1 cellular context compared by ENCODE assay signal in the genomic region with DNA sequence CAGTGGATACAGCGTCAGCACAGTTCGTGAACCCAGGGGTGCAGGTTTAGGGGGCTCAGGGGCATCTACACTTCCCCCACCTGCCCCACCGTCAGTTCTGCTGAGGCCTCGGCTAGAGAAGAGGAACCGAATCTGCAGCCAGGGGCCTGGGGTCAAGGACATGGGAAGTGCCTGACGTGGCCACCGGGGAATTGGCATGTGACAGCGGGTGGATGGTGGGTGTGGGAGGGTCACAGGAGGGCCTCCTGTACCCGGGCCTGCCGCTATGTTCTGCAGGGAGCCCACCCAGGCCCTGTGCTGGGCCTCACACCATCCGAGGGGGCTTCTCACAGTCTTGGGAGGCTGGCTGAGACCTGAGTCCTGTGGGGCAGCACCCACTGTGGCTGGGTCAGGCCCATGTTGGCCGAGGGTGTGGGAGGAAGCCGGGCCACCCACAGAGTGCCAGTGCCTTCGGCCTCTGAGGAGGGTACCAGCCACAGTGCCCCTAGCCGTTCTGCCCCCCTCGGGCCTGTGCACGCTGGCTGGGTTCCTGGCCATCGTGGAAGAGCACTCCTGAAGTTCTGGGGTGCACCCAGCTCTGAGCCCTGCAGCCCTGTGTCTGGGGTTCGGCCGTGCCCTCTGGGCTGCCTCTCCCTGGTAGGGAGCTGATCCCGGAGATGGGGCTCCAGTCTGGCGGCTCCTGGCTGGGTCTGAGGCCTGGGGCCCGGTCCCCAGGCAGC.
TF ChIP-seq lines count a peak whose summit lies in the region.

No MANE protein-coding gene starts in this region.

TF ChIP-seq in HepG2, 621 proteins besides CTCF, POLR2A, EP300 and RAD21 (continued from another document and continues in another):
- TF ChIP-seq, protein P1, sequence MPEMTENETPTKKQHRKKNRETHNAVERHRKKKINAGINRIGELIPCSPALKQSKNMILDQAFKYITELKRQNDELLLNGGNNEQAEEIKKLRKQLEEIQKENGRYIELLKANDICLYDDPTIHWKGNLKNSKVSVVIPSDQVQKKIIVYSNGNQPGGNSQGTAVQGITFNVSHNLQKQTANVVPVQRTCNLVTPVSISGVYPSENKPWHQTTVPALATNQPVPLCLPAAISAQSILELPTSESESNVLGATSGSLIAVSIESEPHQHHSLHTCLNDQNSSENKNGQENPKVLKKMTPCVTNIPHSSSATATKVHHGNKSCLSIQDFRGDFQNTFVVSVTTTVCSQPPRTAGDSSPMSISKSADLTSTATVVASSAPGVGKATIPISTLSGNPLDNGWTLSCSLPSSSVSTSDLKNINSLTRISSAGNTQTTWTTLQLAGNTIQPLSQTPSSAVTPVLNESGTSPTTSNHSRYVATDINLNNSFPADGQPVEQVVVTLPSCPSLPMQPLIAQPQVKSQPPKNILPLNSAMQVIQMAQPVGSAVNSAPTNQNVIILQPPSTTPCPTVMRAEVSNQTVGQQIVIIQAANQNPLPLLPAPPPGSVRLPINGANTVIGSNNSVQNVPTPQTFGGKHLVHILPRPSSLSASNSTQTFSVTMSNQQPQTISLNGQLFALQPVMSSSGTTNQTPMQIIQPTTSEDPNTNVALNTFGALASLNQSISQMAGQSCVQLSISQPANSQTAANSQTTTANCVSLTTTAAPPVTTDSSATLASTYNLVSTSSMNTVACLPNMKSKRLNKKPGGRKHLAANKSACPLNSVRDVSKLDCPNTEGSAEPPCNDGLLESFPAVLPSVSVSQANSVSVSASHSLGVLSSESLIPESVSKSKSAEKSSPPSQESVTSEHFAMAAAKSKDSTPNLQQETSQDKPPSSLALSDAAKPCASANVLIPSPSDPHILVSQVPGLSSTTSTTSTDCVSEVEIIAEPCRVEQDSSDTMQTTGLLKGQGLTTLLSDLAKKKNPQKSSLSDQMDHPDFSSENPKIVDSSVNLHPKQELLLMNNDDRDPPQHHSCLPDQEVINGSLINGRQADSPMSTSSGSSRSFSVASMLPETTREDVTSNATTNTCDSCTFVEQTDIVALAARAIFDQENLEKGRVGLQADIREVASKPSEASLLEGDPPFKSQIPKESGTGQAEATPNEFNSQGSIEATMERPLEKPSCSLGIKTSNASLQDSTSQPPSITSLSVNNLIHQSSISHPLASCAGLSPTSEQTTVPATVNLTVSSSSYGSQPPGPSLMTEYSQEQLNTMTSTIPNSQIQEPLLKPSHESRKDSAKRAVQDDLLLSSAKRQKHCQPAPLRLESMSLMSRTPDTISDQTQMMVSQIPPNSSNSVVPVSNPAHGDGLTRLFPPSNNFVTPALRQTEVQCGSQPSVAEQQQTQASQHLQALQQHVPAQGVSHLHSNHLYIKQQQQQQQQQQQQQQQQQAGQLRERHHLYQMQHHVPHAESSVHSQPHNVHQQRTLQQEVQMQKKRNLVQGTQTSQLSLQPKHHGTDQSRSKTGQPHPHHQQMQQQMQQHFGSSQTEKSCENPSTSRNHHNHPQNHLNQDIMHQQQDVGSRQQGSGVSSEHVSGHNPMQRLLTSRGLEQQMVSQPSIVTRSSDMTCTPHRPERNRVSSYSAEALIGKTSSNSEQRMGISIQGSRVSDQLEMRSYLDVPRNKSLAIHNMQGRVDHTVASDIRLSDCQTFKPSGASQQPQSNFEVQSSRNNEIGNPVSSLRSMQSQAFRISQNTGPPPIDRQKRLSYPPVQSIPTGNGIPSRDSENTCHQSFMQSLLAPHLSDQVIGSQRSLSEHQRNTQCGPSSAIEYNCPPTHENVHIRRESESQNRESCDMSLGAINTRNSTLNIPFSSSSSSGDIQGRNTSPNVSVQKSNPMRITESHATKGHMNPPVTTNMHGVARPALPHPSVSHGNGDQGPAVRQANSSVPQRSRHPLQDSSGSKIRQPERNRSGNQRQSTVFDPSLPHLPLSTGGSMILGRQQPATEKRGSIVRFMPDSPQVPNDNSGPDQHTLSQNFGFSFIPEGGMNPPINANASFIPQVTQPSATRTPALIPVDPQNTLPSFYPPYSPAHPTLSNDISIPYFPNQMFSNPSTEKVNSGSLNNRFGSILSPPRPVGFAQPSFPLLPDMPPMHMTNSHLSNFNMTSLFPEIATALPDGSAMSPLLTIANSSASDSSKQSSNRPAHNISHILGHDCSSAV (CRISPR knock-in tag; IDR thresholded peaks at IDR 0.05; ENCODE audit: borderline replicate concordance): no peak
- TF ChIP-seq ADNP (CRISPR knock-in tag; IDR thresholded peaks at IDR 0.05) (no peak), ZNF124 (CRISPR knock-in tag; IDR thresholded peaks at IDR 0.05) (no peak), KDM4B (CRISPR knock-in tag; IDR thresholded peaks at IDR 0.05) (no peak), ZSCAN29 (CRISPR knock-in tag; conservative IDR thresholded peaks at IDR 0.05) (peak; percentile 56; the same call in 1 of the 2 replicates), JARID2 (CRISPR knock-in tag; IDR thresholded peaks at IDR 0.05; ENCODE audit: insufficient replicate concordance) (no peak), REPIN1 (CRISPR knock-in tag; IDR thresholded peaks at IDR 0.05; ENCODE audit: borderline replicate concordance, low read depth) (no peak), SNAI1 (CRISPR knock-in tag; IDR thresholded peaks at IDR 0.05; ENCODE audit: borderline replicate concordance) (no peak), CAMTA2 (CRISPR knock-in tag; IDR thresholded peaks at IDR 0.05; ENCODE audit: borderline replicate concordance) (no peak), CHD4 (IDR thresholded peaks at IDR 0.05; ENCODE audit: borderline replicate concordance, low read length) (no peak; the same call in 1 of the 2 replicates), ZBTB38 (CRISPR knock-in tag; IDR thresholded peaks at IDR 0.05) (0 out of 2 replicates have a peak, but pooled peaks have one; percentile 68), ZNF326 (CRISPR knock-in tag; IDR thresholded peaks at IDR 0.05; ENCODE audit: borderline replicate concordance) (no peak), ZMYM3 (CRISPR knock-in tag; IDR thresholded peaks at IDR 0.05) (no peak), ZNF781 (CRISPR knock-in tag; IDR thresholded peaks at IDR 0.05; ENCODE audit: borderline replicate concordance, not compliant biosample characterization) (no peak), ZNF660 (CRISPR knock-in tag; IDR thresholded peaks at IDR 0.05; ENCODE audit: borderline replicate concordance, low read depth) (no peak), ZNF773 (CRISPR knock-in tag; IDR thresholded peaks at IDR 0.05; ENCODE audit: borderline replicate concordance) (no peak), NR2F6 (IDR thresholded peaks at IDR 0.05) (peak; percentile 90), NR2F6 (CRISPR knock-in tag; IDR thresholded peaks at IDR 0.05) (peak; percentile 96), HIVEP1 (CRISPR knock-in tag; IDR thresholded peaks at IDR 0.05) (no peak), ZNF292 (CRISPR knock-in tag; IDR thresholded peaks at IDR 0.05; ENCODE audit: borderline replicate concordance, low read depth) (no peak)
- TF ChIP-seq, protein P2, sequence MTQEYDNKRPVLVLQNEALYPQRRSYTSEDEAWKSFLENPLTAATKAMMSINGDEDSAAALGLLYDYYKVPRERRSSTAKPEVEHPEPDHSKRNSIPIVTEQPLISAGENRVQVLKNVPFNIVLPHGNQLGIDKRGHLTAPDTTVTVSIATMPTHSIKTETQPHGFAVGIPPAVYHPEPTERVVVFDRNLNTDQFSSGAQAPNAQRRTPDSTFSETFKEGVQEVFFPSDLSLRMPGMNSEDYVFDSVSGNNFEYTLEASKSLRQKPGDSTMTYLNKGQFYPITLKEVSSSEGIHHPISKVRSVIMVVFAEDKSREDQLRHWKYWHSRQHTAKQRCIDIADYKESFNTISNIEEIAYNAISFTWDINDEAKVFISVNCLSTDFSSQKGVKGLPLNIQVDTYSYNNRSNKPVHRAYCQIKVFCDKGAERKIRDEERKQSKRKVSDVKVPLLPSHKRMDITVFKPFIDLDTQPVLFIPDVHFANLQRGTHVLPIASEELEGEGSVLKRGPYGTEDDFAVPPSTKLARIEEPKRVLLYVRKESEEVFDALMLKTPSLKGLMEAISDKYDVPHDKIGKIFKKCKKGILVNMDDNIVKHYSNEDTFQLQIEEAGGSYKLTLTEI (CRISPR knock-in tag; conservative IDR thresholded peaks at IDR 0.05): no peak
- TF ChIP-seq, protein P3, sequence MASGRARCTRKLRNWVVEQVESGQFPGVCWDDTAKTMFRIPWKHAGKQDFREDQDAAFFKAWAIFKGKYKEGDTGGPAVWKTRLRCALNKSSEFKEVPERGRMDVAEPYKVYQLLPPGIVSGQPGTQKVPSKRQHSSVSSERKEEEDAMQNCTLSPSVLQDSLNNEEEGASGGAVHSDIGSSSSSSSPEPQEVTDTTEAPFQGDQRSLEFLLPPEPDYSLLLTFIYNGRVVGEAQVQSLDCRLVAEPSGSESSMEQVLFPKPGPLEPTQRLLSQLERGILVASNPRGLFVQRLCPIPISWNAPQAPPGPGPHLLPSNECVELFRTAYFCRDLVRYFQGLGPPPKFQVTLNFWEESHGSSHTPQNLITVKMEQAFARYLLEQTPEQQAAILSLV (CRISPR knock-in tag; IDR thresholded peaks at IDR 0.05; ENCODE audit: borderline replicate concordance): no peak; the same call in 1 of the 2 replicates
- TF ChIP-seq, protein P4, sequence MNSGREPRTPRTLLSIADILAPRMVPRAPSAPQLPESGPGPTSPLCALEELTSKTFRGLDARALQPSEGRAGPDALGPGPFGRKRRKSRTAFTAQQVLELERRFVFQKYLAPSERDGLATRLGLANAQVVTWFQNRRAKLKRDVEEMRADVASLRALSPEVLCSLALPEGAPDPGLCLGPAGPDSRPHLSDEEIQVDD (CRISPR knock-in tag; IDR thresholded peaks at IDR 0.05; ENCODE audit: borderline replicate concordance): no peak
- TF ChIP-seq, protein P5, sequence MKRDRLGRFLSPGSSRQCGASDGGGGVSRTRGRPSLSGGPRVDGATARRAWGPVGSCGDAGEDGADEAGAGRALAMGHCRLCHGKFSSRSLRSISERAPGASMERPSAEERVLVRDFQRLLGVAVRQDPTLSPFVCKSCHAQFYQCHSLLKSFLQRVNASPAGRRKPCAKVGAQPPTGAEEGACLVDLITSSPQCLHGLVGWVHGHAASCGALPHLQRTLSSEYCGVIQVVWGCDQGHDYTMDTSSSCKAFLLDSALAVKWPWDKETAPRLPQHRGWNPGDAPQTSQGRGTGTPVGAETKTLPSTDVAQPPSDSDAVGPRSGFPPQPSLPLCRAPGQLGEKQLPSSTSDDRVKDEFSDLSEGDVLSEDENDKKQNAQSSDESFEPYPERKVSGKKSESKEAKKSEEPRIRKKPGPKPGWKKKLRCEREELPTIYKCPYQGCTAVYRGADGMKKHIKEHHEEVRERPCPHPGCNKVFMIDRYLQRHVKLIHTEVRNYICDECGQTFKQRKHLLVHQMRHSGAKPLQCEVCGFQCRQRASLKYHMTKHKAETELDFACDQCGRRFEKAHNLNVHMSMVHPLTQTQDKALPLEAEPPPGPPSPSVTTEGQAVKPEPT (CRISPR knock-in tag; IDR thresholded peaks at IDR 0.05; ENCODE audit: low read depth): no peak
- TF ChIP-seq, protein P6, sequence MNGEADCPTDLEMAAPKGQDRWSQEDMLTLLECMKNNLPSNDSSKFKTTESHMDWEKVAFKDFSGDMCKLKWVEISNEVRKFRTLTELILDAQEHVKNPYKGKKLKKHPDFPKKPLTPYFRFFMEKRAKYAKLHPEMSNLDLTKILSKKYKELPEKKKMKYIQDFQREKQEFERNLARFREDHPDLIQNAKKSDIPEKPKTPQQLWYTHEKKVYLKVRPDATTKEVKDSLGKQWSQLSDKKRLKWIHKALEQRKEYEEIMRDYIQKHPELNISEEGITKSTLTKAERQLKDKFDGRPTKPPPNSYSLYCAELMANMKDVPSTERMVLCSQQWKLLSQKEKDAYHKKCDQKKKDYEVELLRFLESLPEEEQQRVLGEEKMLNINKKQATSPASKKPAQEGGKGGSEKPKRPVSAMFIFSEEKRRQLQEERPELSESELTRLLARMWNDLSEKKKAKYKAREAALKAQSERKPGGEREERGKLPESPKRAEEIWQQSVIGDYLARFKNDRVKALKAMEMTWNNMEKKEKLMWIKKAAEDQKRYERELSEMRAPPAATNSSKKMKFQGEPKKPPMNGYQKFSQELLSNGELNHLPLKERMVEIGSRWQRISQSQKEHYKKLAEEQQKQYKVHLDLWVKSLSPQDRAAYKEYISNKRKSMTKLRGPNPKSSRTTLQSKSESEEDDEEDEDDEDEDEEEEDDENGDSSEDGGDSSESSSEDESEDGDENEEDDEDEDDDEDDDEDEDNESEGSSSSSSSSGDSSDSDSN (CRISPR knock-in tag; IDR thresholded peaks at IDR 0.05): no peak
- TF ChIP-seq, protein P7, sequence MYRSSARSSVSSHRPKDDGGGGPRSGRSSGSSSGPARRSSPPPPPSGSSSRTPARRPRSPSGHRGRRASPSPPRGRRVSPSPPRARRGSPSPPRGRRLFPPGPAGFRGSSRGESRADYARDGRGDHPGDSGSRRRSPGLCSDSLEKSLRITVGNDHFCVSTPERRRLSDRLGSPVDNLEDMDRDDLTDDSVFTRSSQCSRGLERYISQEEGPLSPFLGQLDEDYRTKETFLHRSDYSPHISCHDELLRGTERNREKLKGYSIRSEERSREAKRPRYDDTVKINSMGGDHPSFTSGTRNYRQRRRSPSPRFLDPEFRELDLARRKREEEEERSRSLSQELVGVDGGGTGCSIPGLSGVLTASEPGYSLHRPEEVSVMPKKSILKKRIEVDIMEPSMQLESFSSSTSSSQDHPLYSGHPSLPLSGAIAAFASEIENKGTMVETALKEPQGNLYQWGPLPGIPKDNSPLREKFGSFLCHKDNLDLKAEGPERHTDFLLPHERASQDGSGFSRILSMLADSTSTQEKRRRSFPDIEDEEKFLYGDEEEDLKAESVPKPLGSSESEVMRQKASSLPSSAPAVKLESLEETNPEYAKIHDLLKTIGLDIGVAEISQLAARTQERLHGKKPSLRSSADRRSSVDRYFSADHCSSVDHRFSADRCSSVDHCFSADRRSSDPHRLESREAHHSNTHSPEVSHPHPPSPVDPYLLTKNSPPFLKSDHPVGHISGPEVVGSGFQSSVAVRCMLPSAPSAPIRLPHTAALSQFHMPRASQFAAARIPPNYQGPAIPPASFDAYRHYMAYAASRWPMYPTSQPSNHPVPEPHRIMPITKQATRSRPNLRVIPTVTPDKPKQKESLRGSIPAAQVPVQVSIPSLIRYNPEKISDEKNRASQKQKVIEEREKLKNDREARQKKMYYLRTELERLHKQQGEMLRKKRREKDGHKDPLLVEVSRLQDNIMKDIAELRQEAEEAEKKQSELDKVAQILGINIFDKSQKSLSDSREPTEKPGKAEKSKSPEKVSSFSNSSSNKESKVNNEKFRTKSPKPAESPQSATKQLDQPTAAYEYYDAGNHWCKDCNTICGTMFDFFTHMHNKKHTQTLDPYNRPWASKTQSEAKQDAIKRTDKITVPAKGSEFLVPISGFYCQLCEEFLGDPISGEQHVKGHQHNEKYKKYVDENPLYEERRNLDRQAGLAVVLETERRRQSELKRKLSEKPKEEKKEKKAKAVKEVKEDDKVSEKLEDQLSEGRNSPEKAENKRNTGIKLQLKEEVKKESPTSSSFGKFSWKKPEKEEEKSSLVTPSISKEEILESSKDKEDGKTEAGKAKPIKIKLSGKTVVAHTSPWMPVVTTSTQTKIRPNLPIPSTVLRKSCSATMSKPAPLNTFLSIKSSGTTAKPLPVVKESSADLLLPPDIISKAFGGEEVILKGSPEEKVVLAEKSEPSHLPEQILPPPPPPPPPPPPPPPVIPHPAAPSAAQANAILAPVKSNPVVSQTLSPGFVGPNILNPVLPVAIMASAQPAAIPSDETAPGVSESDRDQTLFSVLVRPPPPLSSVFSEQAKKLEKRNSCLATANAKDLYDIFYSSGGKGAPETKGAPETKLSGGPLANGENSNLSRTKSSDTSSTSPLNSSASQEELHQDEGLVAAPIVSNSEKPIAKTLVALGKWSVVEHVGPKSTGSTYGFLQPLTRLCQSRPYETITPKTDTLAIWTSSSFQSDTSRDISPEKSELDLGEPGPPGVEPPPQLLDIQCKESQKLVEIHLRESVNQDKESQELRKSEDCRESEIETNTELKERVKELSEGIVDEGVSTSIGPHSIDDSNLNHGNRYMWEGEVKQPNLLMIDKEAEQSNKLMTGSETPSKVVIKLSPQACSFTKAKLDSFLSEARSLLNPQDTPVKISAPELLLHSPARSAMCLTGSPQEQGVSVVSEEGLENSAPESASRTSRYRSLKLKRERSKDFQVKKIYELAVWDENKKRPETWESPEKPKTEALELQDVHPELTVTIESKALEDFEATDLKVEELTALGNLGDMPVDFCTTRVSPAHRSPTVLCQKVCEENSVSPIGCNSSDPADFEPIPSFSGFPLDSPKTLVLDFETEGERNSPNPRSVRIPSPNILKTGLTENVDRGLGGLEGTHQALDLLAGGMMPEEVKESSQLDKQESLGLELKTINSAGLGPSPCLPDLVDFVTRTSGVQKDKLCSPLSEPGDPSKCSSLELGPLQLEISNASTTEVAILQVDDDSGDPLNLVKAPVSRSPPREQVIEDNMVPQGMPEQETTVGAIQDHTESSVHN (CRISPR knock-in tag; IDR thresholded peaks at IDR 0.05): no peak
